ENCODE assay signal across 33 cellular contexts in the genomic region with DNA sequence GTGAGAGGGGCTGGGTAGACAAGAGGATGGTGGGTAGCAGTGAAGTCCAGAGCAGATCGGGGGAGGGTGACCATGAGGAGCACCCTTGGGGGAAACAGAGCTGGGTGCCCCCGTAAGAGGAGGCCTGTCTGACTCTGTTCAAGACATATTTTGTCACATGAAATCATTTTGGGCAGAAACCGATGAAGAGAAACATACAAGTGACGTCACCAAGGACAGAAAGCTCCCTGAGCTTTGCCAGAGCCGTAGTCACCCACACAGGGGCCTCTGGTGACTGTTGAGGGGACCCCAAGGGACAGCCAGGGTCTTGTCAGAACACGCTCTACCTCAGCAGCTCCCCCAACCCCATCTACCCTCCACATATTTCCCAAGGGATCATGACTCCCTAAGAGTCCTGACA. TPM values are rescaled to one million over a fixed set of nuclear protein-coding genes. Genes with fewer than 3 reads are reported as not detected.
"Had no signal": no experiment of that assay in that cellular context is flagged by ENCODE, and none has a peak within 500 bp of the region (broad histone marks: within the 10 kb centered on the region; RNA-seq: fewer than 3 reads in every experiment).

No MANE protein-coding gene starts in this region.

- H3K9me3 ChIP-seq: neutrophil, pancreas, prostate gland, spleen, suprapubic skin, testis, tibial artery, transverse colon, upper lobe of right lung, uterus had no signal

- H3K36me3 ChIP-seq: neutrophil, pancreas, prostate gland, spleen, suprapubic skin, tibial artery, transverse colon, upper lobe of right lung, uterus had no signal

- H3K4me1 ChIP-seq: pancreas, prostate gland, suprapubic skin, testis, tibial artery, transverse colon, upper lobe of right lung, uterus had no signal

- H3K27me3 ChIP-seq: neutrophil, pancreas, suprapubic skin, testis, transverse colon, upper lobe of right lung, uterus had no signal

- H3K4me2 ChIP-seq: smooth muscle cell had no signal

- DNase-seq: naive thymus-derived CD8-positive, alpha-beta T cell; nephron progenitor cell; nucleus accumbens; pancreas; right cardiac atrium; spleen; stimulated activated CD4-positive, alpha-beta T cell treated with anti-CD3 and anti-CD28 coated beads, Interleukin-12 subunit alpha, Interleukin-12 subunit beta, amount 100 ng/mL, for 4 hours; stimulated activated CD4-positive, alpha-beta T cell treated with anti-CD3 and anti-CD28 coated beads, Interleukin-1b, Interleukin-23, amount 100 ng/mL, for 48 hours; stimulated activated CD4-positive, alpha-beta T cell treated with anti-CD3 and anti-CD28 coated beads, Interleukin-4, amount 100 ng/mL, for 1 hour; stimulated activated CD4-positive, alpha-beta T cell treated with anti-CD3 and anti-CD28 coated beads, Interleukin-4, amount 100 ng/mL, for 4 hours; stimulated activated CD8-positive, alpha-beta memory T cell treated with anti-CD3 and anti-CD28 coated beads, Interleukin-4, amount 100 ng/mL, for 48 hours; stimulated activated naive CD4-positive, alpha-beta T cell; stimulated activated naive CD8-positive, alpha-beta T cell treated with anti-CD3 and anti-CD28 coated beads, Interleukin-15, amount 100 ng/mL, for 72 hours; stimulated activated naive CD8-positive, alpha-beta T cell treated with anti-CD3 and anti-CD28 coated beads, Interleukin-15, Interleukin-2, amounts not matched to agents 100 U/mL and 50 U/mL, for 24 hours; substantia nigra; testis; tibial artery; transverse colon; upper lobe of right lung; uterus had no signal

- H3K4me3 ChIP-seq: pancreas, prostate gland, skin epidermis, smooth muscle cell, spleen, suprapubic skin, testis, tibial artery, transverse colon, upper lobe of right lung, uterus had no signal

- H3K27ac ChIP-seq: neutrophil, pancreas, prostate gland, skin epidermis, spleen, suprapubic skin, testis, tibial artery, transverse colon, upper lobe of right lung, uterus had no signal

RNA-seq across cellular contexts. Expression of a gene that starts 39.2 kb away (rescaled TPM):
- total RNA-seq: naive thymus-derived CD8-positive, alpha-beta T cell; natural killer cell treated with Interleukin-12 subunit alpha and Interleukin-12 subunit beta and Interleukin-15 and Interleukin-18, amount 100 ng/mL, for 72 hours; neural crest cell; omental fat pad; osteocyte; posterior vena cava; prostate gland; pulmonary artery endothelial cell; right cardiac atrium; sciatic nerve; smooth muscle cell; spleen; suprapubic skin; testis; transverse colon; upper lobe of right lung; urinary bladder; uterus had no signal
